1 cellular context compared by ENCODE assay signal in the genomic region with DNA sequence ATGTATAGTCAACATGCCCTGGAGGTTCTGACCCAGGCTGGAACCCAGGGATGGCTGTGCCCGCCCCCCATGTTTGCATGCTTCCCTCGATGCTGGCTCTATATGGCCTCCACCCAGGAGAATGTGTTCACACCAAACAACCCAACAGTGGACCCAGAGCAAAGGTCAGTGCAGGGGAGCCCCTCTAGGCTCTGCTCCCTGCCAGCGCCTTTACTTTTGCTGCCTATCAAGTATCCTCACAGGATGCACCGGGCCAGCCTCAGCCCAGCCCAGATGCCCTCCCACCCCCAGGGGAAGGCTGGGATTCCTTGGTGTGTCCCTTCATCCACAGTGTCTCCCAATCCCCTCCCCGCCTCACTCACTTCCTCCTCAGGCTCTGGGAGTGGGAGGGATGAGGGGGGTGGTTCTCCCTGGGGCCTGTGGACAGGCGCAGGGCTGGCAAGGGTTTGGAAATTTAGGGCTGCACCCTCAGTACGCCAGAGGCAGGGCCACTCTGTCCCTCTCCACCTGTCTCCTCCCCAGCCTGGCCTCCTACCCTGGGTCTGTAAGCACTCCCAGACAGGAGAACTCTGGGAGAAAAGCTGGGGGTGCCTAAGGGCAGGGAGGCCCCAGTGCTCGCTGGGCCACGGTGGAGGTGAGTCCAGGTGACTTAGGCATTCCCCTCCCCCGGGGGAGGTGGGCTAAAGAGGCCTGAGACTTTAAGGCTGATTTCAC.
TF ChIP-seq lines count a peak whose summit lies in the region.

No MANE protein-coding gene starts in this region.

TF ChIP-seq in HepG2, 621 proteins besides CTCF, POLR2A, EP300 and RAD21 (continued from another document and continues in another):
- TF ChIP-seq, protein P1, sequence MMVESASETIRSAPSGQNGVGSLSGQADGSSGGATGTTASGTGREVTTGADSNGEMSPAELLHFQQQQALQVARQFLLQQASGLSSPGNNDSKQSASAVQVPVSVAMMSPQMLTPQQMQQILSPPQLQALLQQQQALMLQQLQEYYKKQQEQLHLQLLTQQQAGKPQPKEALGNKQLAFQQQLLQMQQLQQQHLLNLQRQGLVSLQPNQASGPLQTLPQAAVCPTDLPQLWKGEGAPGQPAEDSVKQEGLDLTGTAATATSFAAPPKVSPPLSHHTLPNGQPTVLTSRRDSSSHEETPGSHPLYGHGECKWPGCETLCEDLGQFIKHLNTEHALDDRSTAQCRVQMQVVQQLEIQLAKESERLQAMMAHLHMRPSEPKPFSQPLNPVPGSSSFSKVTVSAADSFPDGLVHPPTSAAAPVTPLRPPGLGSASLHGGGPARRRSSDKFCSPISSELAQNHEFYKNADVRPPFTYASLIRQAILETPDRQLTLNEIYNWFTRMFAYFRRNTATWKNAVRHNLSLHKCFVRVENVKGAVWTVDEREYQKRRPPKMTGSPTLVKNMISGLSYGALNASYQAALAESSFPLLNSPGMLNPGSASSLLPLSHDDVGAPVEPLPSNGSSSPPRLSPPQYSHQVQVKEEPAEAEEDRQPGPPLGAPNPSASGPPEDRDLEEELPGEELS (CRISPR knock-in tag; IDR thresholded peaks at IDR 0.05) = peak; percentile 28; the same call in 1 of the 2 replicates
- no peak for TF ChIP-seq ZFP36L2 (CRISPR knock-in tag; IDR thresholded peaks at IDR 0.05)
- no peak for TF ChIP-seq TOE1 (CRISPR knock-in tag; IDR thresholded peaks at IDR 0.05)
- TF ChIP-seq HNRNPL (IDR thresholded peaks at IDR 0.05; ENCODE audit: low read depth, low read length) = 0 out of 2 replicates have a peak, but pooled peaks have one; percentile 20
- TF ChIP-seq LCORL (IDR thresholded peaks at IDR 0.05) = no peak
- TF ChIP-seq LCORL (CRISPR knock-in tag; IDR thresholded peaks at IDR 0.05) = peak; percentile 74; the same call in 1 of the 2 replicates
- no peak for TF ChIP-seq CCDC6 (CRISPR knock-in tag; IDR thresholded peaks at IDR 0.05)
- no peak for TF ChIP-seq ZNF761 (CRISPR knock-in tag; conservative IDR thresholded peaks at IDR 0.05)
- no peak for TF ChIP-seq ZSCAN20 (CRISPR knock-in tag; IDR thresholded peaks at IDR 0.05; ENCODE audit: borderline replicate concordance)
- TF ChIP-seq, protein P2, sequence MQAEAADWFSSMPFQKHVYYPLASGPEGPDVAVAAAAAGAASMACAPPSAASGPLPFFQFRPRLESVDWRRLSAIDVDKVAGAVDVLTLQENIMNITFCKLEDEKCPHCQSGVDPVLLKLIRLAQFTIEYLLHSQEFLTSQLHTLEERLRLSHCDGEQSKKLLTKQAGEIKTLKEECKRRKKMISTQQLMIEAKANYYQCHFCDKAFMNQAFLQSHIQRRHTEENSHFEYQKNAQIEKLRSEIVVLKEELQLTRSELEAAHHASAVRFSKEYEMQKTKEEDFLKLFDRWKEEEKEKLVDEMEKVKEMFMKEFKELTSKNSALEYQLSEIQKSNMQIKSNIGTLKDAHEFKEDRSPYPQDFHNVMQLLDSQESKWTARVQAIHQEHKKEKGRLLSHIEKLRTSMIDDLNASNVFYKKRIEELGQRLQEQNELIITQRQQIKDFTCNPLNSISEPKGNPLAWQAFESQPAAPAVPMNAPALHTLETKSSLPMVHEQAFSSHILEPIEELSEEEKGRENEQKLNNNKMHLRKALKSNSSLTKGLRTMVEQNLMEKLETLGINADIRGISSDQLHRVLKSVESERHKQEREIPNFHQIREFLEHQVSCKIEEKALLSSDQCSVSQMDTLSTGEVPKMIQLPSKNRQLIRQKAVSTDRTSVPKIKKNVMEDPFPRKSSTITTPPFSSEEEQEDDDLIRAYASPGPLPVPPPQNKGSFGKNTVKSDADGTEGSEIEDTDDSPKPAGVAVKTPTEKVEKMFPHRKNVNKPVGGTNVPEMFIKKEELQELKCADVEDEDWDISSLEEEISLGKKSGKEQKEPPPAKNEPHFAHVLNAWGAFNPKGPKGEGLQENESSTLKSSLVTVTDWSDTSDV (CRISPR knock-in tag; IDR thresholded peaks at IDR 0.05) = no peak
- TF ChIP-seq, protein P3, sequence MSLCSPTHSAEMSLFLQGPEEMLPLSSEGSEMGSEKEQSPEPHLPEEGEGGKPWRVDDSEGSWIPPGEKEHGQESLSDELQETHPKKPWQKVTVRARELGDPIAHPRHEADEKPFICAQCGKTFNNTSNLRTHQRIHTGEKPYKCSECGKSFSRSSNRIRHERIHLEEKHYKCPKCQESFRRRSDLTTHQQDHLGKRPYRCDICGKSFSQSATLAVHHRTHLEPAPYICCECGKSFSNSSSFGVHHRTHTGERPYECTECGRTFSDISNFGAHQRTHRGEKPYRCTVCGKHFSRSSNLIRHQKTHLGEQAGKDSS (CRISPR knock-in tag; IDR thresholded peaks at IDR 0.05; ENCODE audit: borderline replicate concordance, low read depth) = no peak
- TF ChIP-seq NR2F6 (IDR thresholded peaks at IDR 0.05) = no peak
- TF ChIP-seq NR2F6 (CRISPR knock-in tag; IDR thresholded peaks at IDR 0.05) = peak; percentile 24; the same call in 1 of the 2 replicates
- TF ChIP-seq, protein P4, sequence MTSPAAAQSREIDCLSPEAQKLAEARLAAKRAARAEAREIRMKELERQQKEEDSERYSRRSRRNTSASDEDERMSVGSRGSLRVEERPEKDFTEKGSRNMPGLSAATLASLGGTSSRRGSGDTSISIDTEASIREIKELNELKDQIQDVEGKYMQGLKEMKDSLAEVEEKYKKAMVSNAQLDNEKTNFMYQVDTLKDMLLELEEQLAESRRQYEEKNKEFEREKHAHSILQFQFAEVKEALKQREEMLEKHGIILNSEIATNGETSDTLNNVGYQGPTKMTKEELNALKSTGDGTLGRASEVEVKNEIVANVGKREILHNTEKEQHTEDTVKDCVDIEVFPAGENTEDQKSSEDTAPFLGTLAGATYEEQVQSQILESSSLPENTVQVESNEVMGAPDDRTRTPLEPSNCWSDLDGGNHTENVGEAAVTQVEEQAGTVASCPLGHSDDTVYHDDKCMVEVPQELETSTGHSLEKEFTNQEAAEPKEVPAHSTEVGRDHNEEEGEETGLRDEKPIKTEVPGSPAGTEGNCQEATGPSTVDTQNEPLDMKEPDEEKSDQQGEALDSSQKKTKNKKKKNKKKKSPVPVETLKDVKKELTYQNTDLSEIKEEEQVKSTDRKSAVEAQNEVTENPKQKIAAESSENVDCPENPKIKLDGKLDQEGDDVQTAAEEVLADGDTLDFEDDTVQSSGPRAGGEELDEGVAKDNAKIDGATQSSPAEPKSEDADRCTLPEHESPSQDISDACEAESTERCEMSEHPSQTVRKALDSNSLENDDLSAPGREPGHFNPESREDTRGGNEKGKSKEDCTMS (CRISPR knock-in tag; conservative IDR thresholded peaks at IDR 0.05) = no peak
- TF ChIP-seq IKZF4 (CRISPR knock-in tag; IDR thresholded peaks at IDR 0.05; ENCODE audit: borderline replicate concordance, low read depth, not compliant biosample characterization) = peak; percentile 32
- 0 out of 2 replicates have a peak, but pooled peaks have one; percentile 35 for TF ChIP-seq ZNF605 (CRISPR knock-in tag; IDR thresholded peaks at IDR 0.05)
- TF ChIP-seq ZNF607 (CRISPR knock-in tag; IDR thresholded peaks at IDR 0.05; ENCODE audit: borderline replicate concordance) = peak; percentile 17; the same call in 1 of the 2 replicates
- TF ChIP-seq, protein P5, sequence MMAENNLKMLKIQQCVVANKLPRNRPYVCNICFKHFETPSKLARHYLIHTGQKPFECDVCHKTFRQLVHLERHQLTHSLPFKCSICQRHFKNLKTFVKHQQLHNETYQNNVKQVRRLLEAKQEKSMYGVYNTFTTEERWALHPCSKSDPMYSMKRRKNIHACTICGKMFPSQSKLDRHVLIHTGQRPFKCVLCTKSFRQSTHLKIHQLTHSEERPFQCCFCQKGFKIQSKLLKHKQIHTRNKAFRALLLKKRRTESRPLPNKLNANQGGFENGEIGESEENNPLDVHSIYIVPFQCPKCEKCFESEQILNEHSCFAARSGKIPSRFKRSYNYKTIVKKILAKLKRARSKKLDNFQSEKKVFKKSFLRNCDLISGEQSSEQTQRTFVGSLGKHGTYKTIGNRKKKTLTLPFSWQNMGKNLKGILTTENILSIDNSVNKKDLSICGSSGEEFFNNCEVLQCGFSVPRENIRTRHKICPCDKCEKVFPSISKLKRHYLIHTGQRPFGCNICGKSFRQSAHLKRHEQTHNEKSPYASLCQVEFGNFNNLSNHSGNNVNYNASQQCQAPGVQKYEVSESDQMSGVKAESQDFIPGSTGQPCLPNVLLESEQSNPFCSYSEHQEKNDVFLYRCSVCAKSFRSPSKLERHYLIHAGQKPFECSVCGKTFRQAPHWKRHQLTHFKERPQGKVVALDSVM (CRISPR knock-in tag; IDR thresholded peaks at IDR 0.05) = no peak
- TF ChIP-seq, protein P6, sequence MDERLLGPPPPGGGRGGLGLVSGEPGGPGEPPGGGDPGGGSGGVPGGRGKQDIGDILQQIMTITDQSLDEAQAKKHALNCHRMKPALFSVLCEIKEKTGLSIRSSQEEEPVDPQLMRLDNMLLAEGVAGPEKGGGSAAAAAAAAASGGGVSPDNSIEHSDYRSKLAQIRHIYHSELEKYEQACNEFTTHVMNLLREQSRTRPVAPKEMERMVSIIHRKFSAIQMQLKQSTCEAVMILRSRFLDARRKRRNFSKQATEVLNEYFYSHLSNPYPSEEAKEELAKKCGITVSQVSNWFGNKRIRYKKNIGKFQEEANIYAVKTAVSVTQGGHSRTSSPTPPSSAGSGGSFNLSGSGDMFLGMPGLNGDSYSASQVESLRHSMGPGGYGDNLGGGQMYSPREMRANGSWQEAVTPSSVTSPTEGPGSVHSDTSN (CRISPR knock-in tag; IDR thresholded peaks at IDR 0.05) = no peak
- no peak for TF ChIP-seq MBNL3 (CRISPR knock-in tag; conservative IDR thresholded peaks at IDR 0.05)
- no peak for TF ChIP-seq NR2F2 (IDR thresholded peaks at IDR 0.05; ENCODE audit: borderline replicate concordance, low read depth)
- TF ChIP-seq SNRNP70 (IDR thresholded peaks at IDR 0.05; ENCODE audit: low read depth, low read length) = no peak
- TF ChIP-seq, protein P7, sequence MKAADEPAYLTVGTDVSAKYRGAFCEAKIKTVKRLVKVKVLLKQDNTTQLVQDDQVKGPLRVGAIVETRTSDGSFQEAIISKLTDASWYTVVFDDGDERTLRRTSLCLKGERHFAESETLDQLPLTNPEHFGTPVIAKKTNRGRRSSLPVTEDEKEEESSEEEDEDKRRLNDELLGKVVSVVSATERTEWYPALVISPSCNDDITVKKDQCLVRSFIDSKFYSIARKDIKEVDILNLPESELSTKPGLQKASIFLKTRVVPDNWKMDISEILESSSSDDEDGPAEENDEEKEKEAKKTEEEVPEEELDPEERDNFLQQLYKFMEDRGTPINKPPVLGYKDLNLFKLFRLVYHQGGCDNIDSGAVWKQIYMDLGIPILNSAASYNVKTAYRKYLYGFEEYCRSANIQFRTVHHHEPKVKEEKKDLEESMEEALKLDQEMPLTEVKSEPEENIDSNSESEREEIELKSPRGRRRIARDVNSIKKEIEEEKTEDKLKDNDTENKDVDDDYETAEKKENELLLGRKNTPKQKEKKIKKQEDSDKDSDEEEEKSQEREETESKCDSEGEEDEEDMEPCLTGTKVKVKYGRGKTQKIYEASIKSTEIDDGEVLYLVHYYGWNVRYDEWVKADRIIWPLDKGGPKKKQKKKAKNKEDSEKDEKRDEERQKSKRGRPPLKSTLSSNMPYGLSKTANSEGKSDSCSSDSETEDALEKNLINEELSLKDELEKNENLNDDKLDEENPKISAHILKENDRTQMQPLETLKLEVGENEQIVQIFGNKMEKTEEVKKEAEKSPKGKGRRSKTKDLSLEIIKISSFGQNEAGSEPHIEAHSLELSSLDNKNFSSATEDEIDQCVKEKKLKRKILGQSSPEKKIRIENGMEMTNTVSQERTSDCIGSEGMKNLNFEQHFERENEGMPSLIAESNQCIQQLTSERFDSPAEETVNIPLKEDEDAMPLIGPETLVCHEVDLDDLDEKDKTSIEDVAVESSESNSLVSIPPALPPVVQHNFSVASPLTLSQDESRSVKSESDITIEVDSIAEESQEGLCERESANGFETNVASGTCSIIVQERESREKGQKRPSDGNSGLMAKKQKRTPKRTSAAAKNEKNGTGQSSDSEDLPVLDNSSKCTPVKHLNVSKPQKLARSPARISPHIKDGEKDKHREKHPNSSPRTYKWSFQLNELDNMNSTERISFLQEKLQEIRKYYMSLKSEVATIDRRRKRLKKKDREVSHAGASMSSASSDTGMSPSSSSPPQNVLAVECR (CRISPR knock-in tag; IDR thresholded peaks at IDR 0.05; ENCODE audit: borderline replicate concordance) = peak; percentile 51; the same call in 1 of the 2 replicates
- no peak for TF ChIP-seq ZBTB21 (CRISPR knock-in tag; IDR thresholded peaks at IDR 0.05)
- peak; percentile 90 for TF ChIP-seq ZSCAN25 (CRISPR knock-in tag; IDR thresholded peaks at IDR 0.05)
- TF ChIP-seq NCOA1 (CRISPR knock-in tag; IDR thresholded peaks at IDR 0.05) = peak; percentile 72; the same call in 1 of the 2 replicates
- TF ChIP-seq MEIS1 (CRISPR knock-in tag; IDR thresholded peaks at IDR 0.05; ENCODE audit: borderline replicate concordance) = no peak
- TF ChIP-seq PAF1 (CRISPR knock-in tag; IDR thresholded peaks at IDR 0.05) = no peak
- TF ChIP-seq, protein P8, sequence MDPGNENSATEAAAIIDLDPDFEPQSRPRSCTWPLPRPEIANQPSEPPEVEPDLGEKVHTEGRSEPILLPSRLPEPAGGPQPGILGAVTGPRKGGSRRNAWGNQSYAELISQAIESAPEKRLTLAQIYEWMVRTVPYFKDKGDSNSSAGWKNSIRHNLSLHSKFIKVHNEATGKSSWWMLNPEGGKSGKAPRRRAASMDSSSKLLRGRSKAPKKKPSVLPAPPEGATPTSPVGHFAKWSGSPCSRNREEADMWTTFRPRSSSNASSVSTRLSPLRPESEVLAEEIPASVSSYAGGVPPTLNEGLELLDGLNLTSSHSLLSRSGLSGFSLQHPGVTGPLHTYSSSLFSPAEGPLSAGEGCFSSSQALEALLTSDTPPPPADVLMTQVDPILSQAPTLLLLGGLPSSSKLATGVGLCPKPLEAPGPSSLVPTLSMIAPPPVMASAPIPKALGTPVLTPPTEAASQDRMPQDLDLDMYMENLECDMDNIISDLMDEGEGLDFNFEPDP (CRISPR knock-in tag; conservative IDR thresholded peaks at IDR 0.05) = 0 out of 2 replicates have a peak, but pooled peaks have one; percentile 72
- 0 out of 2 replicates have a peak, but pooled peaks have one; percentile 37 for TF ChIP-seq ZNF160 (CRISPR knock-in tag; IDR thresholded peaks at IDR 0.05)
